Comparison of ENCODE assay signal across 13 cellular contexts in the genomic region with DNA sequence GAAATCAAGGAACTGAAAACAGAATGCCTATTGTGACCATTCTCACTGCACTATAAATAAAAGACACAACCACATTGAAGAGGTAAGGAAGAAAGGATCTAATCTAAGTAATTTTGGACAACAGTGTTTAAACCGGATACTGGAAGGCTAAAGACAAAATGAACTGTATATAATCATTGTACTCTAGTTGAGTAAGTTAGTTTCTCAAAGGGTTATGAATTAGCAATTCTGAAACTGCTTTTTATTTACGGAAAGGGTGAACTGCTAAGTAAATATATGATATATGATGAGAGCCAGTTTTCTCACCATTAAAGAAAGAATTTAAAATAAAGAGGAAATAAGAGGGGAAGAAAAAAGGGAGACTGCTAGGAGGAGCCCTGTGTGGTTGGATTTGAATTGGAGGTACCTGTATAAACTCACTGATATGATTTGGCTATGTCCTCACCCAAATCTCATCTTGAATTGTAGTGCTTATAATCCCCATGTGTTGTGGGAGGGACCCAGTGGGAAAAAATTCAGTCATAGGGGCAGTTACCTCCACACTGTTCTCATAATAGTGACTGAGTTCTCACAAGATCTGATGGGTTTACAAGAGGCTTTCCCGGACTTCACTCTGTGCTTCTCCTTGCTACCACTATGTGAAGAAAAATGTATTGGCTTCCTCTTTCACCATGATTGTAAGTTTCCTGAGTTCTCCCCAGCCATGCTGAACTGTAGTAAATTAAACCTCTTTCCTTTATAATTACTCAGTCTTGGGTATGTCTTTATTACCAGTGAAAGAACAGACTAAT.
DNase-seq lines count a peak whose midpoint lies in the region; ATAC-seq lines count a peak whose summit lies in the region.
"Had no signal": no experiment of that assay in that cellular context is flagged by ENCODE, and none has a peak within 500 bp of the region (broad histone marks: within the 10 kb centered on the region; RNA-seq: fewer than 3 reads in every experiment).

No MANE protein-coding gene starts in this region.

- H4K5ac ChIP-seq in mesendoderm (ENCODE audit: low read length) = no peak overlapping the region

- H2AK5ac ChIP-seq in mesendoderm (ENCODE audit: low read length) = no peak overlapping the region

- peaks cover 8% of the 10 kb centered on the region for H3K36me3 Mint-ChIP-seq in natural killer cell treated with Interleukin-12 subunit alpha and Interleukin-12 subunit beta and Interleukin-15 and Interleukin-18, amount 100 ng/mL, for 72 hours
- no peaks in the 10 kb centered on the region for H3K36me3 Mint-ChIP-seq in immature natural killer cell

- H3K27ac Mint-ChIP-seq in natural killer cell treated with Interleukin-12 subunit alpha and Interleukin-12 subunit beta and Interleukin-15 and Interleukin-18, amount 100 ng/mL, for 72 hours = no peak overlapping the region
- H3K27ac Mint-ChIP-seq in immature natural killer cell = no peak overlapping the region

- H3K4me1 ChIP-seq in mesendoderm (ENCODE audit: control insufficient read depth, low read depth, low read length) = peaks cover 1% of the 10 kb centered on the region
- H3K4me1 ChIP-seq: foreskin keratinocyte had no signal

- no peak overlapping the region for H3K4ac ChIP-seq in mesendoderm (ENCODE audit: low read depth, low read length)

- no peak overlapping the region for H3K9ac ChIP-seq in mesendoderm (ENCODE audit: low read length)

- no peaks in the 10 kb centered on the region for H3K27me3 ChIP-seq in mesendoderm (ENCODE audit: insufficient read depth, low read length, poor library complexity)
- H3K27me3 ChIP-seq: foreskin keratinocyte, neutrophil had no signal

- no peak overlapping the region for H3K4me3 ChIP-seq in mesendoderm (ENCODE audit: low read length)
- H3K4me3 ChIP-seq: dorsolateral prefrontal cortex had no signal

- H2BK120ac ChIP-seq in mesendoderm (ENCODE audit: low read depth, low read length) = no peak overlapping the region

- no peaks in the 10 kb centered on the region for H3K27me3 Mint-ChIP-seq in natural killer cell treated with Interleukin-12 subunit alpha and Interleukin-12 subunit beta and Interleukin-15 and Interleukin-18, amount 100 ng/mL, for 72 hours
- H3K27me3 Mint-ChIP-seq in immature natural killer cell (ENCODE audit: low read depth in 3 of 3) = peaks cover 0 to 3% (median 2%) of the 10 kb centered on the region in 3 donors

- H3K79me1 ChIP-seq in mesendoderm (ENCODE audit: low read length) = no peaks in the 10 kb centered on the region

- H3K18ac ChIP-seq in mesendoderm (ENCODE audit: low read length) = no peak overlapping the region

- peak overlapping the region; percentile 56 for H4K8ac ChIP-seq in mesendoderm (ENCODE audit: low read depth, low read length)

- no CpG with 5 or more reads among the region's 3 CpGs for WGBS in mesendoderm (ENCODE audit: extremely low coverage, insufficient coverage, low lambda C conversion rate)

- H2BK5ac ChIP-seq in mesendoderm (ENCODE audit: low read length) = no peak overlapping the region

- H3K4me2 ChIP-seq in mesendoderm (ENCODE audit: low read length) = no peak overlapping the region

- ATAC-seq in GM19023 (IDR thresholded peaks at IDR 0.05; ENCODE audit: unreplicated experiment) = peak; percentile 74
- ATAC-seq in GM21723 (IDR thresholded peaks at IDR 0.05; ENCODE audit: unreplicated experiment) = peak; percentile 69
- ATAC-seq in HG03139 (IDR thresholded peaks at IDR 0.05; ENCODE audit: unreplicated experiment) = peak; percentile 64
- no peak for ATAC-seq in natural killer cell treated with Interleukin-12 subunit alpha and Interleukin-12 subunit beta and Interleukin-15 and Interleukin-18, amount 100 ng/mL, for 72 hours
- ATAC-seq: foreskin keratinocyte had no signal

- no peak overlapping the region for H3K23ac ChIP-seq in mesendoderm (ENCODE audit: low read length)

- no peaks in the 10 kb centered on the region for H3K36me3 ChIP-seq in mesendoderm (ENCODE audit: control insufficient read depth, insufficient read depth, low read length)
- H3K36me3 ChIP-seq: neutrophil had no signal

- H3K4me3 Mint-ChIP-seq in natural killer cell treated with Interleukin-12 subunit alpha and Interleukin-12 subunit beta and Interleukin-15 and Interleukin-18, amount 100 ng/mL, for 72 hours = no peak overlapping the region
- no peak overlapping the region for H3K4me3 Mint-ChIP-seq in immature natural killer cell

- H3K27ac ChIP-seq in mesendoderm (ENCODE audit: low read depth, low read length) = no peak overlapping the region
- H3K27ac ChIP-seq: dorsolateral prefrontal cortex, foreskin keratinocyte, neutrophil had no signal

- DNase-seq in mesendoderm (no peak), COR-L47 (lab: John Stamatoyannopoulos, UW) (no peak), immature natural killer cell (no peak)
- DNase-seq in natural killer cell treated with Interleukin-12 subunit alpha and Interleukin-12 subunit beta and Interleukin-15 and Interleukin-18, amount 100 ng/mL, for 72 hours (ENCODE audit: low spot score) = no peak
- DNase-seq: dorsolateral prefrontal cortex, foreskin keratinocyte, kidney glomerular epithelial cell, NCI-H345, RPMI8226 had no signal

- no peaks in the 10 kb centered on the region for H3K4me1 Mint-ChIP-seq in natural killer cell treated with Interleukin-12 subunit alpha and Interleukin-12 subunit beta and Interleukin-15 and Interleukin-18, amount 100 ng/mL, for 72 hours (ENCODE audit: low read depth in 2 of 2)
- no peaks in the 10 kb centered on the region for H3K4me1 Mint-ChIP-seq in immature natural killer cell

- H3K9me3 Mint-ChIP-seq in natural killer cell treated with Interleukin-12 subunit alpha and Interleukin-12 subunit beta and Interleukin-15 and Interleukin-18, amount 100 ng/mL, for 72 hours = peaks cover 25% of the 10 kb centered on the region
- H3K9me3 Mint-ChIP-seq in immature natural killer cell = peaks cover 6 to 39% (median 13%) of the 10 kb centered on the region in 6 donors

- H3K79me2 ChIP-seq in mesendoderm (ENCODE audit: control insufficient read depth, insufficient read depth, low read length) = no peaks in the 10 kb centered on the region

- peak overlapping the region; percentile 25 for H3K56ac ChIP-seq in mesendoderm (ENCODE audit: low read length)

- no peak overlapping the region for H2BK15ac ChIP-seq in mesendoderm (replicated peaks; ENCODE audit: low read depth)

Comparison
In these comparisons a context has a peak if more than half of its experiments do, and no peak if none do; other contexts are left out.
1. ATAC-seq: peak in GM19023 (single experiment), GM21723 (single experiment) and HG03139 (single experiment); none in natural killer cell treated with Interleukin-12 subunit alpha and Interleukin-12 subunit beta and Interleukin-15 and Interleukin-18, amount 100 ng/mL, for 72 hours (0 of 2).